In genomic region chr13:38398810-38399493, GRCh38 we compare ENCODE assay signal across 1 cellular context.
TF ChIP-seq lines count a peak whose summit lies in the region.

No MANE protein-coding gene starts in this region.

TF ChIP-seq in K562, 482 proteins besides CTCF, POLR2A, EP300 and RAD21:
- TF ChIP-seq PHF8 (IDR thresholded peaks at IDR 0.05; ENCODE audit: borderline replicate concordance, low read length) = no peak
- TF ChIP-seq TAF7 (tag; IDR thresholded peaks at IDR 0.05) = no peak
- no peak for TF ChIP-seq ZNF140 (CRISPR knock-in tag; IDR thresholded peaks at IDR 0.05)
- no peak for TF ChIP-seq ZNF184 (CRISPR knock-in tag; IDR thresholded peaks at IDR 0.05)
- no peak for TF ChIP-seq ZNF12 (CRISPR knock-in tag; IDR thresholded peaks at IDR 0.05)
- no peak for TF ChIP-seq SIN3A (IDR thresholded peaks at IDR 0.05; ENCODE audit: borderline replicate concordance in 2 of 2, control insufficient read depth in 1 of 2, low read depth in 2 of 2, low read length in 2 of 2)
- no peak for TF ChIP-seq NFATC3 (IDR thresholded peaks at IDR 0.05)
- no peak for TF ChIP-seq TEAD4 (IDR thresholded peaks at IDR 0.05; ENCODE audit: low read length)
- no peak for TF ChIP-seq TEAD4 (CRISPR knock-in tag; IDR thresholded peaks at IDR 0.05; ENCODE audit: borderline replicate concordance)
- TF ChIP-seq MAX (CRISPR knock-in tag; IDR thresholded peaks at IDR 0.05) = no peak
- no peak for TF ChIP-seq MEF2A (IDR thresholded peaks at IDR 0.05; ENCODE audit: control insufficient read depth, low read depth, low read length)
- no peak for TF ChIP-seq CEBPG (CRISPR knock-in tag; IDR thresholded peaks at IDR 0.05)
- peak in 1 of 2 experiments; percentile 44; a peak in 1 of 4 replicates for TF ChIP-seq CEBPG (tag; conservative IDR thresholded peaks at IDR 0.05 in 1 of 2, IDR thresholded peaks at IDR 0.05 in 1 of 2)
- TF ChIP-seq CEBPB (tag; IDR thresholded peaks at IDR 0.05) = peak; percentile 47; the same call in 1 of the 2 replicates
- no peak for TF ChIP-seq KAT2B (IDR thresholded peaks at IDR 0.05; ENCODE audit: low read depth, low read length)
- no peak for TF ChIP-seq ZNF57 (CRISPR knock-in tag; IDR thresholded peaks at IDR 0.05)
